8 cellular contexts compared by ENCODE assay signal in genomic region chr11:32092581-32093170, GRCh38. TPM values are rescaled to one million over a fixed set of nuclear protein-coding genes. Genes with fewer than 3 reads are reported as not detected.
DNase-seq lines count a peak whose midpoint lies in the region; ATAC-seq and TF ChIP-seq lines count a peak whose summit lies in the region.

No MANE protein-coding gene starts in this region.

- H3K27ac Mint-ChIP-seq in HFFc6, result peak overlapping the region; percentile 98
- peak overlapping the region; percentile 46 to 95 (median 79) for H3K27ac Mint-ChIP-seq in brain
- peak overlapping the region; percentile 16 to 85 (median 75) for H3K27ac Mint-ChIP-seq in naive thymus-derived CD8-positive, alpha-beta T cell

- peaks cover 36% of the 10 kb centered on the region for H3K36me3 Mint-ChIP-seq in HFFc6 (ENCODE audit: low read depth)
- peaks cover 49% of the 10 kb centered on the region for H3K36me3 Mint-ChIP-seq in brain
- peaks cover 0 to 12% (median 5%) of the 10 kb centered on the region in 3 donors for H3K36me3 Mint-ChIP-seq in naive thymus-derived CD8-positive, alpha-beta T cell

- POLR2A ChIA-PET in BJ (lab: Charles Lee), result no interaction called here
- POLR2A ChIA-PET in naive thymus-derived CD8-positive, alpha-beta T cell (lab: Charles Lee), result interaction anchor here (1.1 kb wide), 1 partner anchor 723 kb away, joined by 3 read pairs; the partner anchor contains the start of genes DCDC1 and DNAJC24

- H3K9me3 Mint-ChIP-seq in HFFc6 (no peaks in the 10 kb centered on the region), brain (no peaks in the 10 kb centered on the region)
- H3K9me3 Mint-ChIP-seq in naive thymus-derived CD8-positive, alpha-beta T cell, result no peaks in the 10 kb centered on the region

- H3K4me3 Mint-ChIP-seq in HFFc6, result peak overlapping the region; percentile 95
- H3K4me3 Mint-ChIP-seq in brain, result peak overlapping the region; percentile 83 to 96 (median 90)
- H3K4me3 Mint-ChIP-seq in naive thymus-derived CD8-positive, alpha-beta T cell, result peak overlapping the region; percentile 72 to 91 (median 78)

- no peak for DNase-seq in BJ (ENCODE audit: low read depth)
- no peak for DNase-seq in HFFc6
- DNase-seq in naive thymus-derived CD8-positive, alpha-beta T cell, result peak in 1 of 10 donors; percentile 13
- DNase-seq in activated CD8-positive, alpha-beta memory T cell treated with anti-CD3 and anti-CD28 coated beads, Interleukin-2, amount 50 U/mL, for 4 hours, result no peak
- no peak for DNase-seq in MV-4-11 (lab: John Stamatoyannopoulos, UW)

- H3K36me3 ChIP-seq in BJ (ENCODE audit: control insufficient read depth, insufficient read depth, low read length), result peaks cover 6% of the 10 kb centered on the region

- TF ChIP-seq CTCF in BJ (IDR thresholded peaks at IDR 0.05; ENCODE audit: insufficient read depth, low read depth, low read length) (no peak), HFFc6 (IDR thresholded peaks at IDR 0.05) (no peak), brain (conservative IDR thresholded peaks at IDR 0.05) (no peak)

- no peak for ATAC-seq in naive thymus-derived CD8-positive, alpha-beta T cell
- no peak for ATAC-seq in GM18870 (IDR thresholded peaks at IDR 0.05; ENCODE audit: unreplicated experiment)
- ATAC-seq in GM19452 (IDR thresholded peaks at IDR 0.05; ENCODE audit: unreplicated experiment), result no peak

- H3K27me3 Mint-ChIP-seq in HFFc6 (ENCODE audit: insufficient read depth), result peaks cover 7% of the 10 kb centered on the region
- peaks cover 3% of the 10 kb centered on the region for H3K27me3 Mint-ChIP-seq in brain
- H3K27me3 Mint-ChIP-seq in naive thymus-derived CD8-positive, alpha-beta T cell, result peaks cover 0 to 5% (median 4%) of the 10 kb centered on the region in 5 donors

- no peaks in the 10 kb centered on the region for H3K27me3 ChIP-seq in BJ (ENCODE audit: control insufficient read depth, insufficient read depth, low read length)

- CTCF ChIA-PET in BJ (lab: Yijun Ruan, JAX), result no interaction called here

- H3K4me1 Mint-ChIP-seq in HFFc6 (ENCODE audit: low read depth), result peaks cover 69% of the 10 kb centered on the region
- peaks cover 55% of the 10 kb centered on the region for H3K4me1 Mint-ChIP-seq in brain
- peaks cover 24 to 42% (median 38%) of the 10 kb centered on the region in 4 donors for H3K4me1 Mint-ChIP-seq in naive thymus-derived CD8-positive, alpha-beta T cell

- peak overlapping the region; percentile 66 for H3K4me3 ChIP-seq in BJ (ENCODE audit: low read depth, low read length)

RNA-seq across cellular contexts. Expression of gene RCN1, which starts 1.8 kb away (rescaled TPM):
- polyA plus RNA-seq in BJ (2011; rRNA removed) (131 and 262 TPM in 2 replicates), brain (ENCODE audit: insufficient read depth, low read depth, low replicate concordance) (35.7 TPM)
- 89.9 and 107 TPM in 2 replicates for polyA minus RNA-seq in BJ (2011; rRNA and poly(A)+ RNA removed)
- 100 to 1,000 TPM; 212 to 294 (median 264) TPM for total RNA-seq in HFFc6 (2021; fragmentation: NEBNext Ultra II Directional; extraction: Animal tissue kit (Norgen Biotek cat#: 25700))
- 10 to 100 TPM; 10.4 to 11.5 TPM for total RNA-seq in naive thymus-derived CD8-positive, alpha-beta T cell
- polyA plus RNA-seq in naive thymus-derived CD8-positive, alpha-beta T cell, result 10 to 100 TPM in 1 of 3 donors, 1 to 10 TPM in 2; 5.8 to 15.6 (median 6.4) TPM
